Comparison of ENCODE assay signal across 1 cellular context in genomic region chr14:105159344-105159743, GRCh38.
TF ChIP-seq lines count a peak whose summit lies in the region.

No MANE protein-coding gene starts in this region.

TF ChIP-seq in HCT116, 20 proteins besides CTCF, POLR2A, EP300 and RAD21:
- TF ChIP-seq ZNF274 (IDR thresholded peaks at IDR 0.05; ENCODE audit: low read depth, low read length), result no peak
- no peak for TF ChIP-seq TCF7L2 (IDR thresholded peaks at IDR 0.05; ENCODE audit: borderline replicate concordance, extremely low read depth, insufficient read depth, insufficient read length)
- no peak for TF ChIP-seq CEBPB (IDR thresholded peaks at IDR 0.05; ENCODE audit: low read depth)
- TF ChIP-seq MAX (IDR thresholded peaks at IDR 0.05), result no peak
- TF ChIP-seq ELF1 (IDR thresholded peaks at IDR 0.05; ENCODE audit: borderline replicate concordance, low read depth), result no peak
- no peak for TF ChIP-seq FOSL1 (IDR thresholded peaks at IDR 0.05; ENCODE audit: low read depth)
